In genomic region chr12:28770329-28770728, GRCh38 we compare ENCODE assay signal across 20 cellular contexts.
DNase-seq lines count a peak whose midpoint lies in the region; ATAC-seq and TF ChIP-seq lines count a peak whose summit lies in the region.
"Had no signal": no experiment of that assay in that cellular context is flagged by ENCODE, and none has a peak within 500 bp of the region (broad histone marks: within the 10 kb centered on the region; RNA-seq: fewer than 3 reads in every experiment).

No MANE protein-coding gene starts in this region.

- intact Hi-C loops in left ventricle myocardium inferior (cut with micrococcal nuclease): no loop called here

- ATAC-seq in GM21717 (IDR thresholded peaks at IDR 0.05; ENCODE audit: unreplicated experiment): no peak
- ATAC-seq: activated CD4-positive, CD25-positive, alpha-beta regulatory T cell treated with anti-CD3 and anti-CD28 coated beads, Interleukin-2, amount 50 U/mL, for 24 hours; CD8-positive, alpha-beta T cell; stimulated activated naive CD8-positive, alpha-beta T cell treated with anti-CD3 and anti-CD28 coated beads, Interleukin-15, Interleukin-2, amounts not matched to agents 100 U/mL and 50 U/mL, for 24 hours had no signal

- peak overlapping the region; percentile 81 for H3K27ac ChIP-seq in left ventricle myocardium inferior (replicated peaks)
- H3K27ac ChIP-seq: cardiac muscle cell, prostate gland had no signal

- no peaks in the 10 kb centered on the region for H3K9me3 ChIP-seq in left ventricle myocardium inferior (replicated peaks)
- H3K9me3 ChIP-seq: HAP-1, prostate gland had no signal

- H3K36me3 ChIP-seq in left ventricle myocardium inferior: no peaks in the 10 kb centered on the region
- H3K36me3 ChIP-seq: cardiac muscle cell, HAP-1, prostate gland had no signal

- peaks cover 31% of the 10 kb centered on the region for H3K4me1 ChIP-seq in left ventricle myocardium inferior
- H3K4me1 ChIP-seq: HAP-1, prostate gland had no signal

- DNase-seq in HT-29 (ENCODE audit: low spot score) (peak; percentile 84), cardiac fibroblast (ENCODE audit: low read depth in 2 of 2) (peak; percentile 21 to 74), left ventricle myocardium inferior (peak; percentile 21), pulmonary artery endothelial cell (ENCODE audit: low read depth, low spot score) (peak; percentile 94), NCI-H1105 (lab: John Stamatoyannopoulos, UW) (no peak), NCI-H748 (lab: John Stamatoyannopoulos, UW; ENCODE audit: unreplicated experiment) (no peak)
- no peak for DNase-seq in activated CD4-positive, alpha-beta T cell treated with anti-CD3 and anti-CD28 coated beads for 48 hours
- DNase-seq: CD8-positive, alpha-beta T cell; DND-41; effector CD8-positive, alpha-beta T cell; hypothalamus; kidney glomerular epithelial cell; naive B cell; NCI-H345; stimulated activated naive CD8-positive, alpha-beta T cell treated with anti-CD3 and anti-CD28 coated beads, Interleukin-15, Interleukin-2, amounts not matched to agents 100 U/mL and 50 U/mL, for 24 hours had no signal

- H3K4me3 ChIP-seq in cardiac fibroblast (replicated peaks in 1 of 2; ENCODE audit: low read depth in 2 of 2, low read length in 2 of 2) (no peak overlapping the region), left ventricle myocardium inferior (no peak overlapping the region)
- H3K4me3 ChIP-seq: cardiac muscle cell, HAP-1, prostate gland had no signal

- no peaks in the 10 kb centered on the region for H3K27me3 ChIP-seq in left ventricle myocardium inferior (ENCODE audit: low read depth)
- H3K27me3 ChIP-seq: cardiac muscle cell had no signal

- TF ChIP-seq CTCF in cardiac fibroblast (IDR thresholded peaks at IDR 0.05; ENCODE audit: low read depth, low read length) (no peak), left ventricle myocardium inferior (IDR thresholded peaks at IDR 0.05; ENCODE audit: borderline replicate concordance) (no peak)

Comparison
In these comparisons a context has a peak if more than half of its experiments do, and no peak if none do; other contexts are left out.
1. DNase-seq: peak in HT-29 (single experiment), cardiac fibroblast (2 of 2), left ventricle myocardium inferior (single experiment) and pulmonary artery endothelial cell (single experiment); none in activated CD4-positive, alpha-beta T cell treated with anti-CD3 and anti-CD28 coated beads for 48 hours (single experiment), NCI-H1105 (single experiment) and NCI-H748 (single experiment).